8 cellular contexts compared by ENCODE assay signal in genomic region chr17:59893617-59894100, GRCh38. TPM values are rescaled to one million over a fixed set of nuclear protein-coding genes. Genes with fewer than 3 reads are reported as not detected.
DNase-seq lines count a peak whose midpoint lies in the region; ATAC-seq and TF ChIP-seq lines count a peak whose summit lies in the region.

No MANE protein-coding gene starts in this region.

- peak overlapping the region; percentile 91 for H3K27ac ChIP-seq in VCaP

- H3K9me3 Mint-ChIP-seq in neural crest cell, result no peaks in the 10 kb centered on the region

- H3K4me1 Mint-ChIP-seq in neural crest cell, result peaks cover 33% of the 10 kb centered on the region

- peak; percentile 2 for DNase-seq in activated CD4-positive, CD25-positive, alpha-beta regulatory T cell treated with anti-CD3 and anti-CD28 coated beads, Interleukin-2, amount 50 U/mL, for 16 hours (ENCODE audit: low read depth, low spot score)
- no peak for DNase-seq in activated CD4-positive, CD25-positive, alpha-beta regulatory T cell (lab: John Stamatoyannopoulos, UW)
- DNase-seq in fibroblast of peridontal ligament (ENCODE audit: extremely low read depth) (peak; percentile 23), neural crest cell (ENCODE audit: low read depth, low spot score) (no peak), NCI-H1930 (lab: John Stamatoyannopoulos, UW) (no peak), GM19240 (ENCODE audit: insufficient read length, low spot score) (no peak)

- peak overlapping the region; percentile 89 for H3K27ac Mint-ChIP-seq in neural crest cell (ENCODE audit: unreplicated experiment)

- H3K36me3 Mint-ChIP-seq in neural crest cell (ENCODE audit: low read depth), result no peaks in the 10 kb centered on the region

- ATAC-seq in HG03354 (IDR thresholded peaks at IDR 0.05; ENCODE audit: poor library complexity, severe bottlenecking, unreplicated experiment), result peak; percentile 8

- peak overlapping the region; percentile 98 for H3K4me3 Mint-ChIP-seq in neural crest cell

- no peaks in the 10 kb centered on the region for H3K27me3 Mint-ChIP-seq in neural crest cell (ENCODE audit: low read depth)

- TF ChIP-seq CTCF in VCaP (conservative IDR thresholded peaks at IDR 0.05) (no peak), neural crest cell (conservative IDR thresholded peaks at IDR 0.05) (peak; percentile 27)

RNA-seq across cellular contexts. Expression of gene RPS6KB1, which starts 0.7 kb away (rescaled TPM):
- 36.8 and 41.5 TPM in 2 replicates for total RNA-seq in neural crest cell

RNA-seq across cellular contexts. Expression of gene TUBD1, which starts 0.9 kb away (rescaled TPM):
- 22.2 and 22.3 TPM in 2 replicates for total RNA-seq in neural crest cell

Comparison
In these comparisons a context has a peak if more than half of its experiments do, and no peak if none do; other contexts are left out.
1. DNase-seq: peak in activated CD4-positive, CD25-positive, alpha-beta regulatory T cell treated with anti-CD3 and anti-CD28 coated beads, Interleukin-2, amount 50 U/mL, for 16 hours (single experiment) and fibroblast of peridontal ligament (single experiment); none in activated CD4-positive, CD25-positive, alpha-beta regulatory T cell (0 of 4), neural crest cell (single experiment), NCI-H1930 (0 of 2) and GM19240 (single experiment).